Comparison of ENCODE assay signal across 24 cellular contexts in genomic region chr5:98813755-98814154, GRCh38. TPM values are rescaled to one million over a fixed set of nuclear protein-coding genes. Genes with fewer than 3 reads are reported as not detected.
DNase-seq lines count a peak whose midpoint lies in the region; ATAC-seq, FAIRE-seq and TF ChIP-seq lines count a peak whose summit lies in the region.
"Had no signal": no experiment of that assay in that cellular context is flagged by ENCODE, and none has a peak within 500 bp of the region (broad histone marks: within the 10 kb centered on the region; RNA-seq: fewer than 3 reads in every experiment).

No MANE protein-coding gene starts in this region.

- no peak for TF ChIP-seq CTCF in omental fat pad (IDR thresholded peaks at IDR 0.05)

- ATAC-seq in GM21529 (IDR thresholded peaks at IDR 0.05; ENCODE audit: unreplicated experiment) (peak; percentile 57), HG03565 (IDR thresholded peaks at IDR 0.05; ENCODE audit: unreplicated experiment) (peak; percentile 89), omental fat pad (ENCODE audit: low FRiP score) (no peak)
- ATAC-seq: left lung; Right ventricle myocardium inferior; stimulated activated naive B cell treated with anti-CD40 and anti-IgM and Interleukin-4, amounts not matched to agents 10 μg/mL and 1 μg/mL and 100 μg/mL, for 72 hours; upper lobe of right lung had no signal

- DNase-seq in EL (peak; percentile 23), GM12892 (ENCODE audit: insufficient read length) (no peak), MV-4-11 (lab: John Stamatoyannopoulos, UW) (no peak), DMS79 treated with DMSO at 0.1 percent for 48 hours (lab: John Stamatoyannopoulos, UW) (no peak), omental fat pad (ENCODE audit: low spot score) (no peak), NCI-H510A treated with DMSO at 0.1 percent for 48 hours (lab: John Stamatoyannopoulos, UW) (no peak)
- DNase-seq: activated CD4-positive, alpha-beta memory T cell treated with anti-CD3 and anti-CD28 coated beads, Interleukin-2, amount 10 ng/mL, durations not matched to agents 7 days and 5 days; activated CD8-positive, alpha-beta memory T cell treated with anti-CD3 and anti-CD28 coated beads, Interleukin-2, amount 50 U/mL, for 4 hours; caudate nucleus; cortex of kidney; effector memory CD4-positive, alpha-beta T cell; erythroblast; left lung; mesenchymal stem cell; NCI-H1417; NCI-H2081; NCI-H69; ovary; stimulated activated naive B cell treated with anti-CD40 and anti-IgM and Interleukin-4, amounts not matched to agents 10 μg/mL and 1 μg/mL and 100 μg/mL, for 72 hours; upper lobe of right lung had no signal

- no peak for TF ChIP-seq POLR2A in GM12892 (IDR thresholded peaks at IDR 0.05; ENCODE audit: low read depth, low read length)

- peak; percentile 38 for FAIRE-seq in GM12892 (lab: Jason Lieb, UNC)
- FAIRE-seq: GM19239 had no signal

RNA-seq across cellular contexts. Expression of gene RGMB, which starts 40.3 kb away (rescaled TPM):
- 3.9 TPM for polyA plus RNA-seq in GM12892 (2012; ENCODE audit: missing spikeins)
- total RNA-seq in omental fat pad: 10 to 100 TPM; 15.0 to 28.5 (median 21.3) TPM
